Comparison of ENCODE assay signal across 25 cellular contexts in genomic region chr6:140134224-140134623, GRCh38.
DNase-seq lines count a peak whose midpoint lies in the region; ATAC-seq and TF ChIP-seq lines count a peak whose summit lies in the region.
"Had no signal": no experiment of that assay in that cellular context is flagged by ENCODE, and none has a peak within 500 bp of the region (broad histone marks: within the 10 kb centered on the region; RNA-seq: fewer than 3 reads in every experiment).

No MANE protein-coding gene starts in this region.

- H4K20me1 ChIP-seq in GM23248 (ENCODE audit: insufficient read depth): no peaks in the 10 kb centered on the region

- H3K9ac ChIP-seq in GM23248: no peak overlapping the region

- H3K4me3 ChIP-seq in AG10803 (ENCODE audit: low read length) (no peak overlapping the region), GM23248 (no peak overlapping the region), aorta (ENCODE audit: low read length in 2 of 2) (no peak overlapping the region)
- H3K4me3 ChIP-seq: K562, SJCRH30 had no signal

- H3K27me3 ChIP-seq in GM23248 (replicated peaks; ENCODE audit: insufficient read depth) (no peaks in the 10 kb centered on the region), aorta (ENCODE audit: control insufficient read depth in 1 of 2, insufficient read depth in 2 of 2, low read length in 1 of 2) (no peaks in the 10 kb centered on the region)
- H3K27me3 ChIP-seq: SJCRH30 had no signal

- H3F3A ChIP-seq in GM23248 (ENCODE audit: insufficient read depth): no peaks in the 10 kb centered on the region

- H3K4me1 ChIP-seq in GM23248 (ENCODE audit: insufficient read depth) (no peaks in the 10 kb centered on the region), aorta (ENCODE audit: control insufficient read depth in 1 of 2, insufficient read depth in 2 of 2, low read length in 2 of 2) (no peaks in the 10 kb centered on the region)
- H3K4me1 ChIP-seq: SJCRH30 had no signal

- H3K9me3 ChIP-seq in GM23248 (ENCODE audit: low read depth): peaks cover 4% of the 10 kb centered on the region
- peaks cover 3% of the 10 kb centered on the region for H3K9me3 ChIP-seq in aorta (ENCODE audit: control insufficient read depth, low read length)

- peak; percentile 73 for DNase-seq in AG10803 (ENCODE audit: low read depth)
- peak; percentile 2 for DNase-seq in GM23248
- DNase-seq in cerebellar cortex (ENCODE audit: low spot score): peak; percentile 68
- DNase-seq in mucosa of gallbladder (ENCODE audit: low spot score): peak; percentile 15
- no peak for DNase-seq in stimulated activated CD4-positive, alpha-beta T cell treated with anti-CD3 and anti-CD28 coated beads, Interleukin-4, amount 100 ng/mL, for 1 hour
- no peak for DNase-seq in aorta
- DNase-seq: 8988T; AML-193; CD8-positive, alpha-beta memory T cell; DMS79 treated with DMSO at 0.1 percent for 48 hours; H9; HFFc6; NCI-H1092 treated with DMSO at 0.1 percent for 48 hours; NCI-H1436 treated with DMSO at 0.1 percent for 48 hours; NCI-H1930; NCI-H2227 treated with DMSO at 0.1 percent for 48 hours; NCI-H524 treated with DMSO at 0.1 percent for 48 hours; NCI-H82; OCI-M1; SJCRH30 had no signal

- H3K36me3 ChIP-seq in GM23248 (ENCODE audit: low read depth) (no peaks in the 10 kb centered on the region), aorta (ENCODE audit: control insufficient read depth in 1 of 2, insufficient read depth in 2 of 2, low read length in 1 of 2) (no peaks in the 10 kb centered on the region)
- H3K36me3 ChIP-seq: SJCRH30 had no signal

- in situ Hi-C loops in GM23248 (cut with MboI): no loop called here

- no peak for ATAC-seq in activated CD4-positive, CD25-positive, alpha-beta regulatory T cell treated with anti-CD3 and anti-CD28 coated beads, Interleukin-2, amount 50 U/mL, for 24 hours
- no peak for ATAC-seq in aorta (ENCODE audit: low FRiP score)
- ATAC-seq: HepG2, K562 had no signal

- H3K4me2 ChIP-seq in GM23248 (ENCODE audit: unreplicated experiment): no peak overlapping the region

- intact Hi-C loops in aorta (cut with DNase I): no loop called here

- H3K27ac ChIP-seq in GM23248 (no peak overlapping the region), aorta (ENCODE audit: low read depth in 1 of 2, low read length in 2 of 2) (no peak overlapping the region)
- H3K27ac ChIP-seq: C4-2B, HL-60, SJCRH30 had no signal

- H3K79me2 ChIP-seq in GM23248 (ENCODE audit: insufficient read depth): no peaks in the 10 kb centered on the region

- no peak overlapping the region for H2AFZ ChIP-seq in GM23248

- TF ChIP-seq CTCF in AG10803 (conservative IDR thresholded peaks at IDR 0.05; ENCODE audit: low read length): no peak

- H3K9me2 ChIP-seq in GM23248 (ENCODE audit: insufficient read depth): no peaks in the 10 kb centered on the region

Comparison
In these comparisons a context has a peak if more than half of its experiments do, and no peak if none do; other contexts are left out.
1. DNase-seq: peak in AG10803 (single experiment), GM23248 (single experiment), cerebellar cortex (single experiment) and mucosa of gallbladder (single experiment); none in stimulated activated CD4-positive, alpha-beta T cell treated with anti-CD3 and anti-CD28 coated beads, Interleukin-4, amount 100 ng/mL, for 1 hour (single experiment) and aorta (0 of 2).